Comparison of ENCODE assay signal across 14 cellular contexts in the genomic region with DNA sequence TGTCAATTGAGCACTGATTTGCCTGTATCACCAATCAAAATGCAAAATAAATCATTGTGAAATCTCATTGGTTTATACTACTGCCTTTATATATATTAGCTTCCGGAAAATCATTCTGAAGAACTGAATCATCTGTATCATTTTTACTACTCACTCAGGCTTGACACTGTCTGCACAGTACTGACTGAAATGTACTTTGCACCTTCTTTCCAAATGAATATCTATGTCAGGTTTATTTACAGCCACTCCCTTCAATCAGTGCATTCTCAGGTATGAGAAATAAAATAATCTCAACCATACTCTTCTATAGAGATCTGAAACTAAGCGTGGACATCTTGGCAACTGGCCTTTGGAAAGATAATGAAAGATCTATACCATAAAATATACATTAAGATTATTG. TPM values are rescaled to one million over a fixed set of nuclear protein-coding genes. Genes with fewer than 3 reads are reported as not detected.
A peak's percentile ranks its signal among the peaks of the same experiment; 100 is the strongest.
DNase-seq lines count a peak whose midpoint lies in the region; ATAC-seq and TF ChIP-seq lines count a peak whose summit lies in the region.
"Had no signal": no experiment of that assay in that cellular context is flagged by ENCODE, and none has a peak within 500 bp of the region (broad histone marks: within the 10 kb centered on the region; RNA-seq: fewer than 3 reads in every experiment).

No MANE protein-coding gene starts in this region.

- peak overlapping the region; percentile 84 for H3K4me2 ChIP-seq in Karpas-422 (ENCODE audit: low read depth, low read length, poor library complexity, severe bottlenecking)

- H3K27ac Mint-ChIP-seq in memory B cell: no peak overlapping the region
- H3K27ac Mint-ChIP-seq in stimulated activated naive B cell treated with anti-CD40 and anti-IgM and Interleukin-4, amounts not matched to agents 10 μg/mL and 1 μg/mL and 100 μg/mL, for 72 hours: no peak overlapping the region
- no peak overlapping the region for H3K27ac Mint-ChIP-seq in stimulated activated naive CD8-positive, alpha-beta T cell treated with anti-CD3 and anti-CD28 coated beads, Interleukin-15, amount 100 ng/mL, for 72 hours
- H3K27ac Mint-ChIP-seq: CD4-positive, CD25-positive, alpha-beta regulatory T cell had no signal

- H3K4me3 ChIP-seq in Karpas-422 (ENCODE audit: low read length) (peak overlapping the region; percentile 98), dorsolateral prefrontal cortex (peak overlapping the region; percentile 1 to 88 (median 73)), foreskin fibroblast (ENCODE audit: low read depth in 1 of 2, low read length in 2 of 2) (no peak overlapping the region)
- H3K4me3 ChIP-seq: GM12878, GM23248 had no signal

- peaks cover 20% of the 10 kb centered on the region for H3K4me1 Mint-ChIP-seq in memory B cell
- peaks cover 15 to 17% of the 10 kb centered on the region in 2 donors for H3K4me1 Mint-ChIP-seq in stimulated activated naive B cell treated with anti-CD40 and anti-IgM and Interleukin-4, amounts not matched to agents 10 μg/mL and 1 μg/mL and 100 μg/mL, for 72 hours
- H3K4me1 Mint-ChIP-seq in stimulated activated naive CD8-positive, alpha-beta T cell treated with anti-CD3 and anti-CD28 coated beads, Interleukin-15, amount 100 ng/mL, for 72 hours: no peaks in the 10 kb centered on the region
- H3K4me1 Mint-ChIP-seq: CD4-positive, CD25-positive, alpha-beta regulatory T cell had no signal

- peak overlapping the region; percentile 12 for H3K4me3 Mint-ChIP-seq in memory B cell
- peak overlapping the region; percentile 14 to 46 for H3K4me3 Mint-ChIP-seq in stimulated activated naive B cell treated with anti-CD40 and anti-IgM and Interleukin-4, amounts not matched to agents 10 μg/mL and 1 μg/mL and 100 μg/mL, for 72 hours
- no peak overlapping the region for H3K4me3 Mint-ChIP-seq in stimulated activated naive CD8-positive, alpha-beta T cell treated with anti-CD3 and anti-CD28 coated beads, Interleukin-15, amount 100 ng/mL, for 72 hours
- H3K4me3 Mint-ChIP-seq: CD4-positive, CD25-positive, alpha-beta regulatory T cell had no signal

- intact Hi-C loops in dorsolateral prefrontal cortex (cut with DNase I): loop anchor here in 1 of 2 donors (10.0 kb wide), 1 partner anchor 469 kb away; no protein-coding TSS in a partner anchor

- peaks cover 32% of the 10 kb centered on the region for H3K36me3 ChIP-seq in Karpas-422 (ENCODE audit: insufficient read depth, low read length)

- no peaks in the 10 kb centered on the region for H3K27me3 Mint-ChIP-seq in memory B cell
- no peaks in the 10 kb centered on the region for H3K27me3 Mint-ChIP-seq in stimulated activated naive B cell treated with anti-CD40 and anti-IgM and Interleukin-4, amounts not matched to agents 10 μg/mL and 1 μg/mL and 100 μg/mL, for 72 hours
- H3K27me3 Mint-ChIP-seq in stimulated activated naive CD8-positive, alpha-beta T cell treated with anti-CD3 and anti-CD28 coated beads, Interleukin-15, amount 100 ng/mL, for 72 hours: peaks cover 17% of the 10 kb centered on the region
- H3K27me3 Mint-ChIP-seq: CD4-positive, CD25-positive, alpha-beta regulatory T cell had no signal

- no peaks in the 10 kb centered on the region for H3K36me3 Mint-ChIP-seq in memory B cell
- H3K36me3 Mint-ChIP-seq in stimulated activated naive B cell treated with anti-CD40 and anti-IgM and Interleukin-4, amounts not matched to agents 10 μg/mL and 1 μg/mL and 100 μg/mL, for 72 hours: no peaks in the 10 kb centered on the region
- H3K36me3 Mint-ChIP-seq: CD4-positive, CD25-positive, alpha-beta regulatory T cell had no signal

- no peaks in the 10 kb centered on the region for H3K9me3 Mint-ChIP-seq in memory B cell
- no peaks in the 10 kb centered on the region for H3K9me3 Mint-ChIP-seq in stimulated activated naive B cell treated with anti-CD40 and anti-IgM and Interleukin-4, amounts not matched to agents 10 μg/mL and 1 μg/mL and 100 μg/mL, for 72 hours
- no peaks in the 10 kb centered on the region for H3K9me3 Mint-ChIP-seq in stimulated activated naive CD8-positive, alpha-beta T cell treated with anti-CD3 and anti-CD28 coated beads, Interleukin-15, amount 100 ng/mL, for 72 hours

- H3K9me3 ChIP-seq in Karpas-422 (ENCODE audit: low read length): no peaks in the 10 kb centered on the region

- peaks cover 26% of the 10 kb centered on the region for H3K4me1 ChIP-seq in Karpas-422 (ENCODE audit: low read length)

- no peak overlapping the region for H2AFZ ChIP-seq in Karpas-422 (ENCODE audit: low read length)
- H2AFZ ChIP-seq: GM23248 had no signal

- no peak for ATAC-seq in memory B cell (ENCODE audit: low read depth)
- no peak for ATAC-seq in stimulated activated naive B cell treated with anti-CD40 and anti-IgM and Interleukin-4, amounts not matched to agents 10 μg/mL and 1 μg/mL and 100 μg/mL, for 72 hours (replicated peaks)
- no peak for ATAC-seq in stimulated activated naive CD8-positive, alpha-beta T cell treated with anti-CD3 and anti-CD28 coated beads, Interleukin-15, amount 100 ng/mL, for 72 hours
- ATAC-seq: GM12878 had no signal

- H3K9ac ChIP-seq in Karpas-422 (ENCODE audit: low read length): peak overlapping the region; percentile 93; the same call in 1 of the 2 replicates
- H3K9ac ChIP-seq: GM23248 had no signal

- DNase-seq in Karpas-422: no peak
- no peak for DNase-seq in dorsolateral prefrontal cortex
- no peak for DNase-seq in memory B cell (ENCODE audit: low spot score in 2 of 2)
- DNase-seq in stimulated activated naive B cell treated with anti-CD40 and anti-IgM and Interleukin-4, amounts not matched to agents 10 μg/mL and 1 μg/mL and 100 μg/mL, for 72 hours: no peak
- no peak for DNase-seq in SHP77 treated with DMSO at 0.1 percent for 48 hours (lab: John Stamatoyannopoulos, UW)
- DNase-seq in NCI-H2029 treated with DMSO at 0.1 percent for 48 hours (lab: John Stamatoyannopoulos, UW): no peak
- no peak for DNase-seq in stimulated activated naive CD8-positive, alpha-beta T cell treated with anti-CD3 and anti-CD28 coated beads, Interleukin-15, amount 100 ng/mL, for 72 hours
- no peak for DNase-seq in foreskin fibroblast
- DNase-seq: SIG-M5 had no signal

- no peak for TF ChIP-seq CTCF in dorsolateral prefrontal cortex (IDR thresholded peaks at IDR 0.05 in 54 of 56, conservative IDR thresholded peaks at IDR 0.05 in 2 of 56; ENCODE audit: low read depth in 1 of 56, partially characterized antibody in 56 of 56)
- TF ChIP-seq CTCF in foreskin fibroblast (IDR thresholded peaks at IDR 0.05; ENCODE audit: low read depth, low read length): no peak

- peaks cover 74% of the 10 kb centered on the region for H3K79me2 ChIP-seq in Karpas-422 (ENCODE audit: low read length)

- H4K20me1 ChIP-seq in Karpas-422 (ENCODE audit: insufficient read depth, low read depth, low read length): peaks cover 4% of the 10 kb centered on the region; the same call in 1 of the 2 replicates

- no peaks in the 10 kb centered on the region for H3K9me2 ChIP-seq in Karpas-422 (replicated peaks; ENCODE audit: insufficient read depth, low read length)

- H3K27me3 ChIP-seq in Karpas-422 (ENCODE audit: low read length) (no peaks in the 10 kb centered on the region), dorsolateral prefrontal cortex (no peaks in the 10 kb centered on the region)

- H3K27ac ChIP-seq in Karpas-422 (ENCODE audit: low read length): no peak overlapping the region
- H3K27ac ChIP-seq in dorsolateral prefrontal cortex: peak overlapping the region in 17 of 59 donors; percentile 1 to 66 (median 29)
- H3K27ac ChIP-seq: GM23248 had no signal

RNA-seq across cellular contexts. Expression of gene KHDRBS2, which starts 2.7 kb away (rescaled TPM):
- total RNA-seq in Karpas-422 (2014; rRNA removed; shearing (Covaris generic); ENCODE audit: low replicate concordance): 40.1 and 41.8 TPM in 2 replicates
- total RNA-seq in dorsolateral prefrontal cortex: 10 to 100 TPM; 18.9 to 52.4 (median 38.9) TPM
- total RNA-seq: A673; CD4-positive, CD25-positive, alpha-beta regulatory T cell; GM23248; HT1080 had no signal

Comparison
In these comparisons a context has a peak if more than half of its experiments do, and no peak if none do; other contexts are left out.
1. H3K4me3 ChIP-seq: peak in Karpas-422 (single experiment) and dorsolateral prefrontal cortex (59 of 59); none in foreskin fibroblast (0 of 2).
2. H3K4me3 Mint-ChIP-seq: peak in memory B cell (single experiment) and stimulated activated naive B cell treated with anti-CD40 and anti-IgM and Interleukin-4, amounts not matched to agents 10 μg/mL and 1 μg/mL and 100 μg/mL, for 72 hours (2 of 2); none in stimulated activated naive CD8-positive, alpha-beta T cell treated with anti-CD3 and anti-CD28 coated beads, Interleukin-15, amount 100 ng/mL, for 72 hours (0 of 2).